ENCODE assay signal across 21 cellular contexts in the genomic region with DNA sequence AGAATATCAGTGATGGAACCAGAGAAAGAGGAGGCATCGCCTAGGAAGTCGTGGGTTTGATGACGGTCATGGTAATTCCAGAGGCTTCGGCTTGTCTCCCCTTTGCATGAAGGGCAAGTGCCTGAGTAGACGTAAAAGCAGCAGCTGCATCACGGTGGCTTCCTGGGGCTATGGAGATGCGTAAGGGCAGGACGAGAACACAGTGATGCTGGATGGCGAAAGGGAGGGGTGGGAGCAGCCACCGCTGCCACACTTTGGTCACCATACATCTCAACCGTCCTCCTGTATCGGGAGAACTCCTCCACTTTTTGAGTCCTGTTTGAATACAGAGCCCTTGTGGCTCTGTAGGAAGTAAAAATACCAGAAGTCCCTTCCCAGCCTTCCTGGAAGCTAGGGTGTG.
A peak's percentile ranks its signal among the peaks of the same experiment; 100 is the strongest.
DNase-seq lines count a peak whose midpoint lies in the region; ATAC-seq and TF ChIP-seq lines count a peak whose summit lies in the region.
"Had no signal": no experiment of that assay in that cellular context is flagged by ENCODE, and none has a peak within 500 bp of the region (broad histone marks: within the 10 kb centered on the region; RNA-seq: fewer than 3 reads in every experiment).

No MANE protein-coding gene starts in this region.

- peaks cover 0 to 6% (median 0%) of the 10 kb centered on the region in 11 experiments; a peak in 5 of 22 replicates for H3K9me3 ChIP-seq in BLaER1 treated with 17β-estradiol and CSF1 and Interleukin-3, amounts not matched to agents 10 nM and 100 nM (replicated peaks in 1 of 11)
- no peaks in the 10 kb centered on the region for H3K9me3 ChIP-seq in sigmoid colon
- H3K9me3 ChIP-seq: right lobe of liver, SJSA1, suprapubic skin had no signal

- no peak overlapping the region for H3K9ac ChIP-seq in BLaER1 treated with 17β-estradiol and CSF1 and Interleukin-3, amounts not matched to agents 10 nM and 100 nM
- H3K9ac ChIP-seq: neural progenitor cell had no signal

- H3K27me3 Mint-ChIP-seq in IgD-negative memory B cell (peaks cover 2% of the 10 kb centered on the region), chondrocyte (ENCODE audit: low read depth) (no peaks in the 10 kb centered on the region), nephron progenitor cell (ENCODE audit: low read depth, poor library complexity) (no peaks in the 10 kb centered on the region)
- H3K27me3 Mint-ChIP-seq in natural killer cell treated with Interleukin-12 subunit alpha and Interleukin-12 subunit beta and Interleukin-15 and Interleukin-18, amount 100 ng/mL, for 72 hours, result peaks cover 0 to 3% of the 10 kb centered on the region in 2 donors
- H3K27me3 Mint-ChIP-seq: activated CD4-positive, alpha-beta memory T cell treated with anti-CD3 and anti-CD28 coated beads, Interleukin-2, amount 10 ng/mL, durations not matched to agents 7 days and 5 days; stimulated activated naive B cell treated with anti-CD40 and anti-IgM and Interleukin-4, amounts not matched to agents 10 μg/mL and 1 μg/mL and 100 μg/mL, for 72 hours had no signal

- H3K4me3 Mint-ChIP-seq in IgD-negative memory B cell (peak overlapping the region in 1 of 4 donors; percentile 84), chondrocyte (ENCODE audit: unreplicated experiment) (no peak overlapping the region), nephron progenitor cell (no peak overlapping the region)
- H3K4me3 Mint-ChIP-seq in natural killer cell treated with Interleukin-12 subunit alpha and Interleukin-12 subunit beta and Interleukin-15 and Interleukin-18, amount 100 ng/mL, for 72 hours, result no peak overlapping the region
- H3K4me3 Mint-ChIP-seq: activated CD4-positive, alpha-beta memory T cell treated with anti-CD3 and anti-CD28 coated beads, Interleukin-2, amount 10 ng/mL, durations not matched to agents 7 days and 5 days; H9; neural progenitor cell had no signal

- H3K36me3 Mint-ChIP-seq in IgD-negative memory B cell (no peaks in the 10 kb centered on the region), chondrocyte (ENCODE audit: low read depth) (peaks cover 16% of the 10 kb centered on the region), nephron progenitor cell (ENCODE audit: low read depth) (peaks cover 41% of the 10 kb centered on the region)
- H3K36me3 Mint-ChIP-seq in natural killer cell treated with Interleukin-12 subunit alpha and Interleukin-12 subunit beta and Interleukin-15 and Interleukin-18, amount 100 ng/mL, for 72 hours, result no peaks in the 10 kb centered on the region
- H3K36me3 Mint-ChIP-seq: stimulated activated naive B cell treated with anti-CD40 and anti-IgM and Interleukin-4, amounts not matched to agents 10 μg/mL and 1 μg/mL and 100 μg/mL, for 72 hours had no signal

- H3K4me3 ChIP-seq in BLaER1 treated with 17β-estradiol and CSF1 and Interleukin-3, amounts not matched to agents 10 nM and 100 nM, result no peak overlapping the region
- H3K4me3 ChIP-seq in sigmoid colon, result no peak overlapping the region
- H3K4me3 ChIP-seq: neural progenitor cell, right lobe of liver, SJSA1, suprapubic skin had no signal

- peaks cover 28 to 40% (median 40%) of the 10 kb centered on the region in 3 donors for H3K4me1 Mint-ChIP-seq in IgD-negative memory B cell
- H3K4me1 Mint-ChIP-seq in chondrocyte (ENCODE audit: low read depth), result peaks cover 42% of the 10 kb centered on the region
- H3K4me1 Mint-ChIP-seq in nephron progenitor cell, result no peaks in the 10 kb centered on the region
- H3K4me1 Mint-ChIP-seq in natural killer cell treated with Interleukin-12 subunit alpha and Interleukin-12 subunit beta and Interleukin-15 and Interleukin-18, amount 100 ng/mL, for 72 hours (ENCODE audit: low read depth in 2 of 2), result peaks cover 13 to 17% of the 10 kb centered on the region in 2 donors
- H3K4me1 Mint-ChIP-seq: H9 had no signal

- no peaks in the 10 kb centered on the region for H3K9me3 Mint-ChIP-seq in IgD-negative memory B cell
- no peaks in the 10 kb centered on the region for H3K9me3 Mint-ChIP-seq in chondrocyte (ENCODE audit: low read depth)
- H3K9me3 Mint-ChIP-seq in nephron progenitor cell, result peaks cover 4% of the 10 kb centered on the region
- no peaks in the 10 kb centered on the region for H3K9me3 Mint-ChIP-seq in natural killer cell treated with Interleukin-12 subunit alpha and Interleukin-12 subunit beta and Interleukin-15 and Interleukin-18, amount 100 ng/mL, for 72 hours
- H3K9me3 Mint-ChIP-seq: activated CD4-positive, alpha-beta memory T cell treated with anti-CD3 and anti-CD28 coated beads, Interleukin-2, amount 10 ng/mL, durations not matched to agents 7 days and 5 days; neural progenitor cell; stimulated activated naive B cell treated with anti-CD40 and anti-IgM and Interleukin-4, amounts not matched to agents 10 μg/mL and 1 μg/mL and 100 μg/mL, for 72 hours had no signal

- TF ChIP-seq POLR2A in sigmoid colon (IDR thresholded peaks at IDR 0.05), result no peak

- peaks cover 19 to 45% (median 38%) of the 10 kb centered on the region in 10 experiments for H3K4me1 ChIP-seq in BLaER1 treated with 17β-estradiol and CSF1 and Interleukin-3, amounts not matched to agents 10 nM and 100 nM
- H3K4me1 ChIP-seq in sigmoid colon, result no peaks in the 10 kb centered on the region
- H3K4me1 ChIP-seq: neural progenitor cell, right lobe of liver, suprapubic skin had no signal

- peak overlapping the region in 10 of 11 experiments; percentile 18 to 72 (median 51); a peak in 18 of 22 replicates for H3K4me2 ChIP-seq in BLaER1 treated with 17β-estradiol and CSF1 and Interleukin-3, amounts not matched to agents 10 nM and 100 nM
- H3K4me2 ChIP-seq: neural progenitor cell had no signal

- intact Hi-C loops in sigmoid colon (cut with DNase I), result no loop called here

- H3K27me3 ChIP-seq in BLaER1 treated with 17β-estradiol and CSF1 and Interleukin-3, amounts not matched to agents 10 nM and 100 nM, result no peaks in the 10 kb centered on the region
- no peaks in the 10 kb centered on the region for H3K27me3 ChIP-seq in sigmoid colon
- H3K27me3 ChIP-seq: neural progenitor cell, right lobe of liver, SJSA1, suprapubic skin had no signal

- no peak for TF ChIP-seq EP300 in sigmoid colon (IDR thresholded peaks at IDR 0.05)

- no peak for TF ChIP-seq CTCF in chondrocyte (IDR thresholded peaks at IDR 0.05)
- TF ChIP-seq CTCF in nephron progenitor cell (IDR thresholded peaks at IDR 0.05), result no peak
- TF ChIP-seq CTCF in sigmoid colon (IDR thresholded peaks at IDR 0.05), result no peak

- H3K27ac Mint-ChIP-seq in IgD-negative memory B cell (peak overlapping the region in 2 of 3 donors; percentile 80 to 90), chondrocyte (ENCODE audit: unreplicated experiment) (peak overlapping the region; percentile 87), nephron progenitor cell (peak overlapping the region; percentile 94)
- no peak overlapping the region for H3K27ac Mint-ChIP-seq in natural killer cell treated with Interleukin-12 subunit alpha and Interleukin-12 subunit beta and Interleukin-15 and Interleukin-18, amount 100 ng/mL, for 72 hours
- H3K27ac Mint-ChIP-seq: activated CD4-positive, alpha-beta memory T cell treated with anti-CD3 and anti-CD28 coated beads, Interleukin-2, amount 10 ng/mL, durations not matched to agents 7 days and 5 days; H9; neural progenitor cell had no signal

- peak overlapping the region in 1 of 11 experiments; percentile 40; a peak in 1 of 22 replicates for H3K27ac ChIP-seq in BLaER1 treated with 17β-estradiol and CSF1 and Interleukin-3, amounts not matched to agents 10 nM and 100 nM
- H3K27ac ChIP-seq in sigmoid colon, result peak overlapping the region in 1 of 4 donors; percentile 16
- H3K27ac ChIP-seq: neural progenitor cell, right lobe of liver, SJSA1, suprapubic skin had no signal

- H4K20me1 ChIP-seq in BLaER1 treated with 17β-estradiol and CSF1 and Interleukin-3, amounts not matched to agents 10 nM and 100 nM, result no peaks in the 10 kb centered on the region

- no peak for DNase-seq in chondrocyte (ENCODE audit: low spot score)
- DNase-seq in nephron progenitor cell, result no peak
- no peak for DNase-seq in sigmoid colon
- no peak for DNase-seq in natural killer cell treated with Interleukin-12 subunit alpha and Interleukin-12 subunit beta and Interleukin-15 and Interleukin-18, amount 100 ng/mL, for 72 hours (ENCODE audit: low spot score)
- DNase-seq in foreskin melanocyte, result no peak
- no peak for DNase-seq in DMS79 treated with DMSO at 0.1 percent for 48 hours (lab: John Stamatoyannopoulos, UW)
- DNase-seq: activated CD4-positive, alpha-beta memory T cell treated with anti-CD3 and anti-CD28 coated beads, Interleukin-2, amount 10 ng/mL, durations not matched to agents 7 days and 5 days; activated gamma-delta T cell; DMS153; H9; NCI-H1092 treated with DMSO at 0.1 percent for 48 hours; NCI-H1930; NCI-H526 treated with DMSO at 0.1 percent for 48 hours; right lobe of liver; T-helper 1 cell had no signal

- no peak for ATAC-seq in natural killer cell treated with Interleukin-12 subunit alpha and Interleukin-12 subunit beta and Interleukin-15 and Interleukin-18, amount 100 ng/mL, for 72 hours

- peaks cover 0 to 19% (median 7%) of the 10 kb centered on the region in 11 experiments; a peak in 10 of 22 replicates for H3K36me3 ChIP-seq in BLaER1 treated with 17β-estradiol and CSF1 and Interleukin-3, amounts not matched to agents 10 nM and 100 nM
- peaks cover 0 to 52% (median 16%) of the 10 kb centered on the region in 4 donors for H3K36me3 ChIP-seq in sigmoid colon
- H3K36me3 ChIP-seq: neural progenitor cell, right lobe of liver had no signal

- 94 to 96% methylated on average over 12 of the region's 12 CpGs for WGBS in sigmoid colon, 2 donors

Comparison
In these comparisons a context has a peak if more than half of its experiments do, and no peak if none do; other contexts are left out.
1. H3K27ac Mint-ChIP-seq: peak in IgD-negative memory B cell (2 of 3), chondrocyte (single experiment) and nephron progenitor cell (single experiment); none in natural killer cell treated with Interleukin-12 subunit alpha and Interleukin-12 subunit beta and Interleukin-15 and Interleukin-18, amount 100 ng/mL, for 72 hours (0 of 2).